Comparison of ENCODE assay signal across 8 cellular contexts in the genomic region with DNA sequence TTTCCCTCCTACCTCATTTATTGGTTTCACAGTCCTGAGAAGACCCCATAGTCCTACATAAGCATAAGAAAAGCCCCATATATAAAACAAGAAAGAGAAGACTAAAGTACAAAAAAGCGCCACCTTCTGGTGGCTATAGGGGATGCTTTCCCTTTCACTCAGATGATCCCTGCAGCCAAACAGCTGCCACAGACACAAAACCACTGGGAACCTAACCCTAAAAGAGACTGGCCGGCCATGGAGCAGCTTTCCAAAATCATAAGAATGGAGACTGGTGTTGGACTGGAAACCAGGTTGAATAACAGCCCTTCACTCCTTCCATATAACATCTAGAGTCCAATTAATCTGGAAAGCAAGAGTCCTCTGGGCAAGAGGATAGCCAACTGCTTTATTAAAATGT. TPM values are rescaled to one million over a fixed set of nuclear protein-coding genes. Genes with fewer than 3 reads are reported as not detected.
A peak's percentile ranks its signal among the peaks of the same experiment; 100 is the strongest.
DNase-seq lines count a peak whose midpoint lies in the region; FAIRE-seq and TF ChIP-seq lines count a peak whose summit lies in the region.

No MANE protein-coding gene starts in this region.

- H3K9me2 ChIP-seq in Loucy (replicated peaks; ENCODE audit: low read depth, low read length): no peaks in the 10 kb centered on the region

- H3K4me1 Mint-ChIP-seq in progenitor cell of endocrine pancreas (ENCODE audit: low read depth): peaks cover 18% of the 10 kb centered on the region

- H3K4me2 ChIP-seq in Loucy (ENCODE audit: low read depth, low read length, poor library complexity, severe bottlenecking): peak overlapping the region; percentile 23

- DNase-seq in NCI-H146 (lab: John Stamatoyannopoulos, UW): peak; percentile 1
- no peak for DNase-seq in NCI-H146 treated with DMSO at 0.1 percent for 48 hours (lab: John Stamatoyannopoulos, UW; ENCODE audit: unreplicated experiment)
- peak; percentile 11 for DNase-seq in activated T-cell treated with anti-CD3 and anti-CD28 coated beads for 24 hours (ENCODE audit: low read depth)
- DNase-seq in fibroblast of villous mesenchyme (ENCODE audit: low read depth): peak; percentile 41
- no peak for DNase-seq in progenitor cell of endocrine pancreas (ENCODE audit: low spot score, unreplicated experiment)
- DNase-seq in NCI-H1436 (lab: John Stamatoyannopoulos, UW): no peak
- no peak for DNase-seq in frontal cortex (ENCODE audit: low spot score in 2 of 2)

- peaks cover 87% of the 10 kb centered on the region for H3K36me3 ChIP-seq in Loucy (ENCODE audit: insufficient read depth, low read length)

- no peaks in the 10 kb centered on the region for H3F3A ChIP-seq in Loucy (ENCODE audit: low read depth)

- no peaks in the 10 kb centered on the region for H3K9me3 Mint-ChIP-seq in progenitor cell of endocrine pancreas (ENCODE audit: low read depth)

- no peak overlapping the region for H2AFZ ChIP-seq in Loucy (ENCODE audit: low read length)

- TF ChIP-seq CTCF in Loucy (conservative IDR thresholded peaks at IDR 0.05; ENCODE audit: low read length) (peak; percentile 82), fibroblast of villous mesenchyme (IDR thresholded peaks at IDR 0.05; ENCODE audit: insufficient read depth, low read depth, low read length) (peak; percentile 72), progenitor cell of endocrine pancreas (IDR thresholded peaks at IDR 0.05; ENCODE audit: unreplicated experiment) (peak; percentile 71)

- no peaks in the 10 kb centered on the region for H3K9me3 ChIP-seq in Loucy (ENCODE audit: insufficient read depth, low read depth, low read length)

- H3K27me3 ChIP-seq in Loucy (ENCODE audit: insufficient read depth, low read length, poor library complexity, severe bottlenecking): no peaks in the 10 kb centered on the region

- FAIRE-seq in frontal cortex (lab: Jason Lieb, UNC): no peak

- no peak overlapping the region for H3K9ac ChIP-seq in Loucy (ENCODE audit: low read depth, low read length, poor library complexity, severe bottlenecking)

- peaks cover 58% of the 10 kb centered on the region for H4K20me1 ChIP-seq in Loucy (ENCODE audit: insufficient read depth, low read length, poor library complexity, severe bottlenecking)

- no peak overlapping the region for H3K4me3 Mint-ChIP-seq in progenitor cell of endocrine pancreas (ENCODE audit: low read depth)

- H3K27me3 Mint-ChIP-seq in progenitor cell of endocrine pancreas: no peaks in the 10 kb centered on the region

- H3K79me2 ChIP-seq in Loucy (ENCODE audit: insufficient read depth, low read length): peaks cover 90% of the 10 kb centered on the region

- peaks cover 16% of the 10 kb centered on the region for H3K4me1 ChIP-seq in Loucy (ENCODE audit: insufficient read depth, low read length, poor library complexity, severe bottlenecking)

- no peak overlapping the region for H3K27ac Mint-ChIP-seq in progenitor cell of endocrine pancreas

- H3K36me3 Mint-ChIP-seq in progenitor cell of endocrine pancreas (ENCODE audit: insufficient read depth): peaks cover 30% of the 10 kb centered on the region

- H3K4me3 ChIP-seq in Loucy (ENCODE audit: low read length, poor library complexity, severe bottlenecking): no peak overlapping the region
- no peak overlapping the region for H3K4me3 ChIP-seq in fibroblast of villous mesenchyme (ENCODE audit: low read depth, low read length)

RNA-seq across cellular contexts. Expression of gene DYNC1LI2, which starts 11.4 kb away (rescaled TPM):
- total RNA-seq in fibroblast of villous mesenchyme (146 and 147 TPM in 2 replicates), progenitor cell of endocrine pancreas (179 and 181 TPM in 2 replicates), frontal cortex (183 TPM)

RNA-seq across cellular contexts. Expression of gene CMTM4, which starts 43.5 kb away (rescaled TPM):
- total RNA-seq in fibroblast of villous mesenchyme: 20.7 and 22.5 TPM in 2 replicates
- total RNA-seq in progenitor cell of endocrine pancreas: 80.9 and 82.3 TPM in 2 replicates
- total RNA-seq in frontal cortex: 51.0 TPM

Comparison
In these comparisons a context has a peak if more than half of its experiments do, and no peak if none do; other contexts are left out.
1. DNase-seq: peak in NCI-H146 (single experiment), activated T-cell treated with anti-CD3 and anti-CD28 coated beads for 24 hours (single experiment) and fibroblast of villous mesenchyme (single experiment); none in NCI-H146 treated with DMSO at 0.1 percent for 48 hours (single experiment), progenitor cell of endocrine pancreas (single experiment), NCI-H1436 (single experiment) and frontal cortex (0 of 2).
2. Peak in every context shown above with its lines, with median percentiles within 50 percentile points of each other: CTCF ChIP-seq.